In the genomic region with DNA sequence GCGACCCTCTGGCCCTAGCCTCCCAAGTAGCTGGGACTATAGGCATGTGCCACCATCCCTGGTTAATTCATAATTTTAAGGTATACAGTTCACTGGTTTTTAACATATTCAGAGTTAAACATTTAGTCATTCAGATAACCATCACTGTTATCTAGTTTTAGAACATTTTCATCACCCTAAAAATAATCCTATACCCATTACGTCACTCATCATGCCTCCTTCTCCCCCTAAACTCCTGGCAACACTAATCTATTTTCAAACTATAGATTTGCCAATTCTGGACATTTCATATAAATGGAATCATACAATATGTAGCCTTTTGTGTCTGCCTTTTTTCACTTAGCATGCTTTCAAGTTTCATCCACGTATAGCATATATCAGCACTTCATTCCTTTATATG, we compare ENCODE assay signal across 30 cellular contexts.
"Had no signal": no experiment of that assay in that cellular context is flagged by ENCODE, and none has a peak within 500 bp of the region (broad histone marks: within the 10 kb centered on the region; RNA-seq: fewer than 3 reads in every experiment).

No MANE protein-coding gene starts in this region.

- FAIRE-seq: bronchial epithelial cell had no signal

- H3K27me3 ChIP-seq: ascending aorta, cardiac muscle cell had no signal

- DNase-seq: activated CD4-positive, alpha-beta memory T cell treated with anti-CD3 and anti-CD28 coated beads, Interleukin-2, amount 10 ng/mL, durations not matched to agents 7 days and 5 days; activated CD4-positive, alpha-beta T cell treated with anti-CD3 and anti-CD28 coated beads for 1 hour; activated CD4-positive, alpha-beta T cell treated with anti-CD3 and anti-CD28 coated beads for 36 hours; activated CD4-positive, alpha-beta T cell treated with anti-CD3 and anti-CD28 coated beads for 48 hours; activated CD4-positive, alpha-beta T cell treated with anti-CD3 and anti-CD28 coated beads, Interleukin-2, amount 10 ng/mL, durations not matched to agents 7 days and 5 days; activated CD4-positive, alpha-beta T cell treated with anti-CD3 and anti-CD28 coated beads, Interleukin-2, amount 50 U/mL, for 48 hours; activated CD4-positive, CD25-positive, alpha-beta regulatory T cell; activated CD8-positive, alpha-beta memory T cell treated with anti-CD3 and anti-CD28 coated beads for 24 hours; activated CD8-positive, alpha-beta memory T cell treated with anti-CD3 and anti-CD28 coated beads, Interleukin-2, amount 10 ng/mL, durations not matched to agents 7 days and 5 days; activated CD8-positive, alpha-beta memory T cell treated with anti-CD3 and anti-CD28 coated beads, Interleukin-2, amount 50 U/mL, for 48 hours; activated CD8-positive, alpha-beta T cell treated with anti-CD3 and anti-CD28 coated beads, Interleukin-2, amount 10 ng/mL, durations not matched to agents 7 days and 5 days; activated effector memory CD4-positive, alpha-beta T cell treated with Interleukin-2 at 50 U/mL for 16 hours; activated gamma-delta T cell; activated naive CD4-positive, alpha-beta T cell treated with anti-CD3 and anti-CD28 coated beads, Interleukin-2, amount 10 ng/mL, durations not matched to agents 7 days and 5 days; activated naive CD4-positive, alpha-beta T cell treated with Interleukin-2 at 50 U/mL for 16 hours; activated naive CD8-positive, alpha-beta T cell treated with anti-CD3 and anti-CD28 coated beads, Interleukin-2, amount 10 ng/mL, durations not matched to agents 7 days and 5 days; activated naive CD8-positive, alpha-beta T cell treated with anti-CD3 and anti-CD28 coated beads, Interleukin-2, amount 50 U/mL, for 24 hours; activated T-cell treated with anti-CD3 and anti-CD28 coated beads, Interleukin-2, amount 50 U/mL, for 24 hours; activated T-cell treated with anti-CD3 and anti-CD28 coated beads, Interleukin-2, amount 50 U/mL, for 48 hours; amygdala; anterior cingulate cortex; caudate nucleus; cerebellar nuclear complex; T-helper 2 cell; T-helper 9 cell; WERI-Rb-1 had no signal

- H3K4me3 ChIP-seq: ascending aorta, cardiac muscle cell had no signal

- ATAC-seq: activated CD4-positive, alpha-beta T cell treated with anti-CD3 and anti-CD28 coated beads for 36 hours; activated CD8-positive, alpha-beta memory T cell treated with anti-CD3 and anti-CD28 coated beads, Interleukin-2, amount 10 ng/mL, durations not matched to agents 7 days and 5 days; activated CD8-positive, alpha-beta T cell treated with anti-CD3 and anti-CD28 coated beads, Interleukin-2, amount 10 ng/mL, durations not matched to agents 7 days and 5 days; activated naive CD8-positive, alpha-beta T cell treated with anti-CD3 and anti-CD28 coated beads, Interleukin-2, amount 50 U/mL, for 24 hours; WTC11 had no signal

- H3K36me3 ChIP-seq: ascending aorta, cardiac muscle cell, WERI-Rb-1 had no signal

- H3K27ac ChIP-seq: ascending aorta, cardiac muscle cell, WERI-Rb-1 had no signal

- H3K9me3 ChIP-seq: ascending aorta had no signal

- H3K4me1 ChIP-seq: ascending aorta had no signal
